Comparison of ENCODE assay signal across 12 cellular contexts in genomic region chr11:2265854-2266585, GRCh38. TPM values are rescaled to one million over a fixed set of nuclear protein-coding genes. Genes with fewer than 3 reads are reported as not detected.
DNase-seq lines count a peak whose midpoint lies in the region; ATAC-seq and TF ChIP-seq lines count a peak whose summit lies in the region.
"Had no signal": no experiment of that assay in that cellular context is flagged by ENCODE, and none has a peak within 500 bp of the region (broad histone marks: within the 10 kb centered on the region; RNA-seq: fewer than 3 reads in every experiment).

No MANE protein-coding gene starts in this region.

- TF ChIP-seq CTCF in GM10266 (IDR thresholded peaks at IDR 0.05; ENCODE audit: control insufficient read depth, insufficient read depth, low read depth, missing control alignments) = no peak
- no peak for TF ChIP-seq CTCF in suprapubic skin (IDR thresholded peaks at IDR 0.05)

- H3K36me3 ChIP-seq in BLaER1 (no peaks in the 10 kb centered on the region), suprapubic skin (no peaks in the 10 kb centered on the region)

- peak overlapping the region; percentile 27 for H3K27ac Mint-ChIP-seq in activated T-helper 1 cell treated with anti-CD3 and anti-CD28 coated beads, Interleukin-12 subunit alpha, Interleukin-12 subunit beta, Interleukin-2, Interleukin-4 antibody, amounts not matched to agents 30 ng/mL and 10 ng/mL and 1 ng/mL, durations not matched to agents 14 hours and 24 hours and 36 hours
- peak overlapping the region in 6 of 10 donors; percentile 43 to 84 (median 73) for H3K27ac Mint-ChIP-seq in naive thymus-derived CD8-positive, alpha-beta T cell

- no peak for TF ChIP-seq EP300 in suprapubic skin (IDR thresholded peaks at IDR 0.05)

- 64% methylated on average over 24 of the region's 24 CpGs for WGBS in suprapubic skin

- no peak for ATAC-seq in naive thymus-derived CD8-positive, alpha-beta T cell
- ATAC-seq in SK-N-SH treated with all-trans-retinoic acid at 6 μM for 48 hours = no peak
- ATAC-seq in GM21390 (IDR thresholded peaks at IDR 0.05; ENCODE audit: unreplicated experiment) = no peak

- POLR2A ChIA-PET in naive thymus-derived CD8-positive, alpha-beta T cell (lab: Charles Lee) = interaction anchor here (1.0 kb wide), 1 partner anchor 23 kb away, joined by 3 read pairs; no protein-coding TSS in a partner anchor

- H3K4me1 Mint-ChIP-seq in activated T-helper 1 cell treated with anti-CD3 and anti-CD28 coated beads, Interleukin-12 subunit alpha, Interleukin-12 subunit beta, Interleukin-2, Interleukin-4 antibody, amounts not matched to agents 30 ng/mL and 10 ng/mL and 1 ng/mL, durations not matched to agents 14 hours and 24 hours and 36 hours (ENCODE audit: low read depth) = peaks cover 16% of the 10 kb centered on the region
- peaks cover 15 to 37% (median 22%) of the 10 kb centered on the region in 4 donors for H3K4me1 Mint-ChIP-seq in naive thymus-derived CD8-positive, alpha-beta T cell

- H3K4me3 ChIP-seq in BLaER1 (peak overlapping the region; percentile 30; the same call in 1 of the 2 replicates), suprapubic skin (no peak overlapping the region)

- H3K9me3 Mint-ChIP-seq in activated T-helper 1 cell treated with anti-CD3 and anti-CD28 coated beads, Interleukin-12 subunit alpha, Interleukin-12 subunit beta, Interleukin-2, Interleukin-4 antibody, amounts not matched to agents 30 ng/mL and 10 ng/mL and 1 ng/mL, durations not matched to agents 14 hours and 24 hours and 36 hours = no peaks in the 10 kb centered on the region
- no peaks in the 10 kb centered on the region for H3K9me3 Mint-ChIP-seq in naive thymus-derived CD8-positive, alpha-beta T cell

- peaks cover 84% of the 10 kb centered on the region for H3K27me3 ChIP-seq in BLaER1
- peaks cover 33% of the 10 kb centered on the region for H3K27me3 ChIP-seq in suprapubic skin

- peak; percentile 30 for DNase-seq in GM10266 (ENCODE audit: extremely low spot score)
- no peak for DNase-seq in activated T-helper 1 cell treated with anti-CD3 and anti-CD28 coated beads, Interleukin-12 subunit alpha, Interleukin-12 subunit beta, Interleukin-2, Interleukin-4 antibody, amounts not matched to agents 30 ng/mL and 10 ng/mL and 1 ng/mL, durations not matched to agents 14 hours and 24 hours and 36 hours (ENCODE audit: low spot score)
- DNase-seq in naive thymus-derived CD8-positive, alpha-beta T cell = peak in 1 of 10 donors; percentile 12
- no peak for DNase-seq in suprapubic skin (ENCODE audit: low spot score in 2 of 2)
- DNase-seq in NCI-H446 treated with DMSO at 0.1 percent for 48 hours (lab: John Stamatoyannopoulos, UW) = no peak
- DNase-seq: COR-L47; effector CD8-positive, alpha-beta T cell; NCI-H1105 had no signal

- peaks cover 69% of the 10 kb centered on the region for H3K4me1 ChIP-seq in BLaER1
- H3K4me1 ChIP-seq in suprapubic skin = peaks cover 49% of the 10 kb centered on the region

- H3K36me3 Mint-ChIP-seq in activated T-helper 1 cell treated with anti-CD3 and anti-CD28 coated beads, Interleukin-12 subunit alpha, Interleukin-12 subunit beta, Interleukin-2, Interleukin-4 antibody, amounts not matched to agents 30 ng/mL and 10 ng/mL and 1 ng/mL, durations not matched to agents 14 hours and 24 hours and 36 hours (ENCODE audit: low read depth) = no peaks in the 10 kb centered on the region
- H3K36me3 Mint-ChIP-seq in naive thymus-derived CD8-positive, alpha-beta T cell = no peaks in the 10 kb centered on the region

- H3K27ac ChIP-seq in BLaER1 (no peak overlapping the region), suprapubic skin (no peak overlapping the region)

- intact Hi-C loops in activated T-helper 1 cell treated with anti-CD3 and anti-CD28 coated beads, Interleukin-12 subunit alpha, Interleukin-12 subunit beta, Interleukin-2, Interleukin-4 antibody, amounts not matched to agents 30 ng/mL and 10 ng/mL and 1 ng/mL, durations not matched to agents 14 hours and 24 hours and 36 hours (cut with micrococcal nuclease) = loop anchor here (1.0 to 5.0 kb wide), 3 partner anchors 34 to 414 kb away; partner anchors contain the start of gene LSP1

- H3K27me3 Mint-ChIP-seq in activated T-helper 1 cell treated with anti-CD3 and anti-CD28 coated beads, Interleukin-12 subunit alpha, Interleukin-12 subunit beta, Interleukin-2, Interleukin-4 antibody, amounts not matched to agents 30 ng/mL and 10 ng/mL and 1 ng/mL, durations not matched to agents 14 hours and 24 hours and 36 hours (ENCODE audit: insufficient read depth) = peaks cover 7% of the 10 kb centered on the region
- peaks cover 0 to 16% (median 3%) of the 10 kb centered on the region in 5 donors for H3K27me3 Mint-ChIP-seq in naive thymus-derived CD8-positive, alpha-beta T cell

- H3K9me3 ChIP-seq in BLaER1 = peaks cover 15% of the 10 kb centered on the region
- H3K9me3 ChIP-seq in suprapubic skin = no peaks in the 10 kb centered on the region

- peak overlapping the region; percentile 86 for H3K4me2 ChIP-seq in BLaER1

- peak overlapping the region; percentile 51 for H3K4me3 Mint-ChIP-seq in activated T-helper 1 cell treated with anti-CD3 and anti-CD28 coated beads, Interleukin-12 subunit alpha, Interleukin-12 subunit beta, Interleukin-2, Interleukin-4 antibody, amounts not matched to agents 30 ng/mL and 10 ng/mL and 1 ng/mL, durations not matched to agents 14 hours and 24 hours and 36 hours
- peak overlapping the region; percentile 40 to 78 (median 69) for H3K4me3 Mint-ChIP-seq in naive thymus-derived CD8-positive, alpha-beta T cell

- H4K20me1 ChIP-seq in BLaER1 = peaks cover 90% of the 10 kb centered on the region

- no peak for TF ChIP-seq POLR2A in suprapubic skin (IDR thresholded peaks at IDR 0.05)

- H3K9ac ChIP-seq in BLaER1 = no peak overlapping the region

TF ChIP-seq in SK-N-SH treated with all-trans-retinoic acid at 6 μM for 48 hours, 23 proteins besides CTCF, POLR2A, EP300 and RAD21 (continues in another document):
- TF ChIP-seq ZNF70 (CRISPR knock-in tag; IDR thresholded peaks at IDR 0.05) (no peak), SNAI2 (CRISPR knock-in tag; IDR thresholded peaks at IDR 0.05) (no peak), BACH2 (CRISPR knock-in tag; IDR thresholded peaks at IDR 0.05; ENCODE audit: borderline replicate concordance) (no peak), PATZ1 (CRISPR knock-in tag; IDR thresholded peaks at IDR 0.05; ENCODE audit: borderline replicate concordance) (no peak), RARB (CRISPR knock-in tag; IDR thresholded peaks at IDR 0.05) (no peak)

RNA-seq across cellular contexts. Expression of gene ASCL2, which starts 4.4 kb away (rescaled TPM):
- 0.42 and 0.54 TPM in 2 replicates for total RNA-seq in activated T-helper 1 cell treated with anti-CD3 and anti-CD28 coated beads, Interleukin-12 subunit alpha, Interleukin-12 subunit beta, Interleukin-2, Interleukin-4 antibody, amounts not matched to agents 30 ng/mL and 10 ng/mL and 1 ng/mL, durations not matched to agents 14 hours and 24 hours and 36 hours
- total RNA-seq in naive thymus-derived CD8-positive, alpha-beta T cell = under 1 TPM in 1 of 2 experiments, not detected in 1; 0.19 TPM
- 1 to 10 TPM in 1 of 3 donors, under 1 TPM in 1, not detected in 1; 0.23 to 2.8 TPM for polyA plus RNA-seq in naive thymus-derived CD8-positive, alpha-beta T cell
- 10 to 100 TPM; 11.4 to 18.0 (median 15.9) TPM for total RNA-seq in suprapubic skin
- total RNA-seq: skeletal muscle tissue had no signal

RNA-seq across cellular contexts. Expression of gene C11orf21, which starts 35.7 kb away (rescaled TPM):
- 2.3 and 2.5 TPM in 2 replicates for total RNA-seq in activated T-helper 1 cell treated with anti-CD3 and anti-CD28 coated beads, Interleukin-12 subunit alpha, Interleukin-12 subunit beta, Interleukin-2, Interleukin-4 antibody, amounts not matched to agents 30 ng/mL and 10 ng/mL and 1 ng/mL, durations not matched to agents 14 hours and 24 hours and 36 hours
- total RNA-seq in naive thymus-derived CD8-positive, alpha-beta T cell = 100 to 1,000 TPM; 113 to 115 TPM
- 10 to 100 TPM; 13.6 to 20.2 (median 20.2) TPM for polyA plus RNA-seq in naive thymus-derived CD8-positive, alpha-beta T cell
- total RNA-seq in suprapubic skin = 1 to 10 TPM in 2 of 4 donors, not detected in 2; 1.2 to 2.5 TPM

RNA-seq across cellular contexts. Expression of gene TSPAN32, which starts 35.8 kb away (rescaled TPM):
- 2.1 and 2.2 TPM in 2 replicates for total RNA-seq in activated T-helper 1 cell treated with anti-CD3 and anti-CD28 coated beads, Interleukin-12 subunit alpha, Interleukin-12 subunit beta, Interleukin-2, Interleukin-4 antibody, amounts not matched to agents 30 ng/mL and 10 ng/mL and 1 ng/mL, durations not matched to agents 14 hours and 24 hours and 36 hours
- total RNA-seq in naive thymus-derived CD8-positive, alpha-beta T cell = 100 to 1,000 TPM; 158 to 171 TPM
- 100 to 1,000 TPM in 1 of 3 donors, 10 to 100 TPM in 2; 58.5 to 124 (median 96.6) TPM for polyA plus RNA-seq in naive thymus-derived CD8-positive, alpha-beta T cell
- 1 to 10 TPM in 1 of 4 donors, under 1 TPM in 1, not detected in 2; 0.26 to 4.3 TPM for total RNA-seq in suprapubic skin

Comparison
In these comparisons a context has a peak if more than half of its experiments do, and no peak if none do; other contexts are left out.
1. RNA of gene C11orf21, which starts 35.7 kb away (total RNA-seq): 113 to 115 TPM in naive thymus-derived CD8-positive, alpha-beta T cell; 2.3 to 2.5 TPM in activated T-helper 1 cell treated with anti-CD3 and anti-CD28 coated beads, Interleukin-12 subunit alpha, Interleukin-12 subunit beta, Interleukin-2, Interleukin-4 antibody, amounts not matched to agents 30 ng/mL and 10 ng/mL and 1 ng/mL, durations not matched to agents 14 hours and 24 hours and 36 hours and 1.2 to 2.5 TPM in suprapubic skin; every median in the first group is over 10 times any median in the second.
2. RNA of gene TSPAN32, which starts 35.8 kb away (total RNA-seq): 158 to 171 TPM in naive thymus-derived CD8-positive, alpha-beta T cell; 2.1 to 2.2 TPM in activated T-helper 1 cell treated with anti-CD3 and anti-CD28 coated beads, Interleukin-12 subunit alpha, Interleukin-12 subunit beta, Interleukin-2, Interleukin-4 antibody, amounts not matched to agents 30 ng/mL and 10 ng/mL and 1 ng/mL, durations not matched to agents 14 hours and 24 hours and 36 hours and 0.26 to 4.3 TPM in suprapubic skin; every median in the first group is over 10 times any median in the second.